ENCODE assay signal across 32 cellular contexts in genomic region chr11:62418136-62418535, GRCh38. TPM values are rescaled to one million over a fixed set of nuclear protein-coding genes. Genes with fewer than 3 reads are reported as not detected.
"Had no signal": no experiment of that assay in that cellular context is flagged by ENCODE, and none has a peak within 500 bp of the region (broad histone marks: within the 10 kb centered on the region; RNA-seq: fewer than 3 reads in every experiment).

No MANE protein-coding gene starts in this region.

- H3K27me3 Mint-ChIP-seq: activated CD4-positive, alpha-beta T cell treated with anti-CD3 and anti-CD28 coated beads for 36 hours; activated naive CD8-positive, alpha-beta T cell treated with anti-CD3 and anti-CD28 coated beads for 36 hours; T-cell had no signal

- H3K4me1 ChIP-seq: adrenal gland, body of pancreas, psoas muscle had no signal

- H3K9me3 Mint-ChIP-seq: activated naive CD4-positive, alpha-beta T cell treated with anti-CD3 and anti-CD28 coated beads for 36 hours; activated naive CD8-positive, alpha-beta T cell treated with anti-CD3 and anti-CD28 coated beads for 36 hours; activated T-cell treated with anti-CD3 and anti-CD28 coated beads, Interleukin-2, amount 50 U/mL, for 72 hours; natural killer cell; stimulated activated memory B cell treated with anti-CD40 and anti-IgM and Interleukin-4, amounts not matched to agents 10 μg/mL and 1 μg/mL and 100 μg/mL, for 72 hours; T-cell had no signal

- H3K4me3 ChIP-seq: adrenal gland, body of pancreas, dorsolateral prefrontal cortex, ovary, psoas muscle, smooth muscle cell, thoracic aorta had no signal

- H3K27ac Mint-ChIP-seq: activated CD4-positive, alpha-beta T cell treated with anti-CD3 and anti-CD28 coated beads for 36 hours; activated naive CD4-positive, alpha-beta T cell treated with anti-CD3 and anti-CD28 coated beads for 36 hours; activated naive CD8-positive, alpha-beta T cell treated with anti-CD3 and anti-CD28 coated beads for 36 hours; activated T-cell treated with anti-CD3 and anti-CD28 coated beads, Interleukin-2, amount 50 U/mL, for 72 hours; natural killer cell; stimulated activated memory B cell treated with anti-CD40 and anti-IgM and Interleukin-4, amounts not matched to agents 10 μg/mL and 1 μg/mL and 100 μg/mL, for 72 hours; T-cell had no signal

- H3K27ac ChIP-seq: adrenal gland, body of pancreas, dorsolateral prefrontal cortex, neutrophil, psoas muscle, thoracic aorta had no signal

- H3K4me1 Mint-ChIP-seq: activated CD4-positive, alpha-beta T cell treated with anti-CD3 and anti-CD28 coated beads for 36 hours; activated naive CD8-positive, alpha-beta T cell treated with anti-CD3 and anti-CD28 coated beads for 36 hours; natural killer cell; stimulated activated memory B cell treated with anti-CD40 and anti-IgM and Interleukin-4, amounts not matched to agents 10 μg/mL and 1 μg/mL and 100 μg/mL, for 72 hours; T-cell had no signal

- H3K36me3 ChIP-seq: adrenal gland, neutrophil, ovary, thoracic aorta had no signal

- DNase-seq: activated CD4-positive, alpha-beta T cell treated with anti-CD3 and anti-CD28 coated beads for 36 hours; activated CD4-positive, CD25-positive, alpha-beta regulatory T cell; activated effector memory CD4-positive, alpha-beta T cell treated with Interleukin-2 at 50 U/mL for 16 hours; activated naive CD4-positive, alpha-beta T cell treated with anti-CD3 and anti-CD28 coated beads for 36 hours; activated naive CD8-positive, alpha-beta T cell treated with anti-CD3 and anti-CD28 coated beads for 36 hours; activated T-cell treated with anti-CD3 and anti-CD28 coated beads for 4 hours; activated T-cell treated with anti-CD3 and anti-CD28 coated beads, Interleukin-2, amount 50 U/mL, for 72 hours; adrenal gland; aorta; body of pancreas; dorsolateral prefrontal cortex; effector memory CD4-positive, alpha-beta T cell; foreskin fibroblast; head of caudate nucleus; hippocampal formation; kidney; left colon; natural killer cell; psoas muscle; stimulated activated CD4-positive, alpha-beta T cell treated with anti-CD3 and anti-CD28 coated beads, Interleukin-1b, Interleukin-23, amount 100 ng/mL, for 48 hours; stimulated activated CD4-positive, alpha-beta T cell treated with anti-CD3 and anti-CD28 coated beads, Interleukin-4, amount 100 ng/mL, for 4 hours; stimulated activated CD8-positive, alpha-beta memory T cell treated with anti-CD3 and anti-CD28 coated beads, Interleukin-4, amount 100 ng/mL, for 48 hours; T-cell; trophoblast cell had no signal

- H3K9me3 ChIP-seq: adrenal gland, body of pancreas, neutrophil, ovary, psoas muscle, thoracic aorta had no signal

- ATAC-seq: activated CD4-positive, alpha-beta T cell treated with anti-CD3 and anti-CD28 coated beads for 36 hours; activated T-cell treated with anti-CD3 and anti-CD28 coated beads, Interleukin-2, amount 50 U/mL, for 72 hours; body of pancreas; left colon; natural killer cell; psoas muscle; stimulated activated memory B cell treated with anti-CD40 and anti-IgM and Interleukin-4, amounts not matched to agents 10 μg/mL and 1 μg/mL and 100 μg/mL, for 72 hours; T-cell had no signal

- H3K4me3 Mint-ChIP-seq: activated CD4-positive, alpha-beta T cell treated with anti-CD3 and anti-CD28 coated beads for 36 hours; activated naive CD4-positive, alpha-beta T cell treated with anti-CD3 and anti-CD28 coated beads for 36 hours; activated naive CD8-positive, alpha-beta T cell treated with anti-CD3 and anti-CD28 coated beads for 36 hours; activated T-cell treated with anti-CD3 and anti-CD28 coated beads, Interleukin-2, amount 50 U/mL, for 72 hours; natural killer cell; stimulated activated memory B cell treated with anti-CD40 and anti-IgM and Interleukin-4, amounts not matched to agents 10 μg/mL and 1 μg/mL and 100 μg/mL, for 72 hours; T-cell had no signal

- H3K27me3 ChIP-seq: adrenal gland, body of pancreas, dorsolateral prefrontal cortex, neutrophil, ovary had no signal

- H3K36me3 Mint-ChIP-seq: activated naive CD8-positive, alpha-beta T cell treated with anti-CD3 and anti-CD28 coated beads for 36 hours; natural killer cell; stimulated activated memory B cell treated with anti-CD40 and anti-IgM and Interleukin-4, amounts not matched to agents 10 μg/mL and 1 μg/mL and 100 μg/mL, for 72 hours; T-cell had no signal

RNA-seq across cellular contexts. Expression of gene SCGB1A1, which starts 0.7 kb away (rescaled TPM):
- total RNA-seq: activated CD4-positive, alpha-beta T cell treated with anti-CD3 and anti-CD28 coated beads for 36 hours; activated naive CD4-positive, alpha-beta T cell treated with anti-CD3 and anti-CD28 coated beads for 36 hours; activated naive CD8-positive, alpha-beta T cell treated with anti-CD3 and anti-CD28 coated beads for 36 hours; activated T-cell treated with anti-CD3 and anti-CD28 coated beads, Interleukin-2, amount 50 U/mL, for 72 hours; aorta; body of pancreas; kidney; left colon; liver; natural killer cell; psoas muscle; smooth muscle cell; subcutaneous adipose tissue; T-helper 2 cell treated with Interferon-gamma antibody and Interleukin-4, amounts not matched to agents 100 ng/mL and 5 ng/mL, for 36 hours; thoracic aorta had no signal
- polyA plus RNA-seq: liver, ovary, smooth muscle cell had no signal
